Comparison of ENCODE assay signal across 8 cellular contexts in genomic region chr11:64742940-64743590, GRCh38. TPM values are rescaled to one million over a fixed set of nuclear protein-coding genes. Genes with fewer than 3 reads are reported as not detected.
A peak's percentile ranks its signal among the peaks of the same experiment; 100 is the strongest.
DNase-seq lines count a peak whose midpoint lies in the region; ATAC-seq and TF ChIP-seq lines count a peak whose summit lies in the region.

No MANE protein-coding gene starts in this region.

- H3K36me3 Mint-ChIP-seq in activated naive CD8-positive, alpha-beta T cell treated with anti-CD3 and anti-CD28 coated beads, Interleukin-2, amount 50 U/mL, for 24 hours (ENCODE audit: low read depth) = no peaks in the 10 kb centered on the region

- no peaks in the 10 kb centered on the region for H3K9me3 ChIP-seq in BLaER1
- H3K9me3 ChIP-seq in right atrium auricular region = no peaks in the 10 kb centered on the region

- TF ChIP-seq CTCF in HFF-Myc (IDR thresholded peaks at IDR 0.05; ENCODE audit: low read depth, low read length, missing control alignments) = peak; percentile 81
- TF ChIP-seq CTCF in right atrium auricular region (IDR thresholded peaks at IDR 0.05) = peak; percentile 90
- peak; percentile 78 for TF ChIP-seq CTCF in retinal pigment epithelial cell (conservative IDR thresholded peaks at IDR 0.05; ENCODE audit: low read depth, low read length)

- peak overlapping the region; percentile 98 for H3K4me2 ChIP-seq in BLaER1

- DNase-seq in HFF-Myc (ENCODE audit: extremely low read depth, low read depth) (no peak), SKM-1 treated with dmso at 0.1 percent for 144 hours (lab: John Stamatoyannopoulos, UW; ENCODE audit: unreplicated experiment) (peak; percentile 78), right atrium auricular region (ENCODE audit: low spot score) (peak; percentile 76), retinal pigment epithelial cell (ENCODE audit: low read depth) (no peak), NCI-H1092 treated with DMSO at 0.1 percent for 48 hours (lab: John Stamatoyannopoulos, UW) (no peak)
- DNase-seq in activated naive CD8-positive, alpha-beta T cell treated with anti-CD3 and anti-CD28 coated beads, Interleukin-2, amount 50 U/mL, for 24 hours = peak; percentile 85
- DNase-seq in NK-92 treated with Interleukin-12 subunit alpha and Interleukin-12 subunit beta, amount 100 ng/mL, for 24 hours (lab: John Stamatoyannopoulos, UW) = no peak

- peak overlapping the region; percentile 91 for H3K9ac ChIP-seq in BLaER1

- H3K27me3 ChIP-seq in BLaER1 (no peaks in the 10 kb centered on the region), right atrium auricular region (no peaks in the 10 kb centered on the region)

- H3K27me3 Mint-ChIP-seq in activated naive CD8-positive, alpha-beta T cell treated with anti-CD3 and anti-CD28 coated beads, Interleukin-2, amount 50 U/mL, for 24 hours = peaks cover 7% of the 10 kb centered on the region

- peaks cover 25% of the 10 kb centered on the region for H3K4me1 Mint-ChIP-seq in activated naive CD8-positive, alpha-beta T cell treated with anti-CD3 and anti-CD28 coated beads, Interleukin-2, amount 50 U/mL, for 24 hours

- peaks cover 39% of the 10 kb centered on the region for H4K20me1 ChIP-seq in BLaER1

- peaks cover 33% of the 10 kb centered on the region for H3K36me3 ChIP-seq in BLaER1
- no peaks in the 10 kb centered on the region for H3K36me3 ChIP-seq in right atrium auricular region

- H3K27ac ChIP-seq in BLaER1 = peak overlapping the region; percentile 99
- peak overlapping the region; percentile 93 to 94 for H3K27ac ChIP-seq in right atrium auricular region

- H3K4me3 ChIP-seq in BLaER1 (peak overlapping the region; percentile 75), HFF-Myc (replicated peaks; ENCODE audit: low read depth, low read length) (no peak overlapping the region), right atrium auricular region (peak overlapping the region; percentile 54 to 69), retinal pigment epithelial cell (ENCODE audit: low read length) (peak overlapping the region; percentile 12)

- H3K4me1 ChIP-seq in BLaER1 (peaks cover 47% of the 10 kb centered on the region), right atrium auricular region (peaks cover 0 to 45% of the 10 kb centered on the region in 2 donors)

- ATAC-seq in activated naive CD8-positive, alpha-beta T cell treated with anti-CD3 and anti-CD28 coated beads, Interleukin-2, amount 50 U/mL, for 24 hours = peak; percentile 34

- no peak overlapping the region for H3K4me3 Mint-ChIP-seq in activated naive CD8-positive, alpha-beta T cell treated with anti-CD3 and anti-CD28 coated beads, Interleukin-2, amount 50 U/mL, for 24 hours

- H3K27ac Mint-ChIP-seq in activated naive CD8-positive, alpha-beta T cell treated with anti-CD3 and anti-CD28 coated beads, Interleukin-2, amount 50 U/mL, for 24 hours = no peak overlapping the region

- no peaks in the 10 kb centered on the region for H3K9me3 Mint-ChIP-seq in activated naive CD8-positive, alpha-beta T cell treated with anti-CD3 and anti-CD28 coated beads, Interleukin-2, amount 50 U/mL, for 24 hours

RNA-seq across cellular contexts. Expression of gene RASGRP2, which starts 0.9 kb away (rescaled TPM):
- 10 to 100 TPM; 28.1 to 30.4 TPM for total RNA-seq in right atrium auricular region

RNA-seq across cellular contexts. Expression of gene PYGM, which starts 16.7 kb away (rescaled TPM):
- 10 to 100 TPM; 17.8 to 84.7 TPM for total RNA-seq in right atrium auricular region

RNA-seq across cellular contexts. Expression of gene NRXN2, which starts 20.1 kb away (rescaled TPM):
- total RNA-seq in right atrium auricular region = 1 to 10 TPM in 1 of 2 donors, under 1 TPM in 1; 0.85 to 1.4 TPM

RNA-seq across cellular contexts. Expression of gene SF1, which starts 35.3 kb away (rescaled TPM):
- 100 to 1,000 TPM; 196 to 213 TPM for total RNA-seq in right atrium auricular region

RNA-seq across cellular contexts. Expression of gene MAP4K2, which starts 59.9 kb away (rescaled TPM):
- 10 to 100 TPM; 19.4 to 20.4 TPM for total RNA-seq in right atrium auricular region

Comparison
In these comparisons a context has a peak if more than half of its experiments do, and no peak if none do; other contexts are left out.
1. DNase-seq: peak in SKM-1 treated with dmso at 0.1 percent for 144 hours (single experiment), activated naive CD8-positive, alpha-beta T cell treated with anti-CD3 and anti-CD28 coated beads, Interleukin-2, amount 50 U/mL, for 24 hours (single experiment) and right atrium auricular region (single experiment); none in HFF-Myc (single experiment), retinal pigment epithelial cell (single experiment), NK-92 treated with Interleukin-12 subunit alpha and Interleukin-12 subunit beta, amount 100 ng/mL, for 24 hours (single experiment) and NCI-H1092 treated with DMSO at 0.1 percent for 48 hours (single experiment).
2. Peak in every context shown above with its lines, with median percentiles within 50 percentile points of each other: CTCF ChIP-seq.